In genomic region chr18:44826418-44827259, GRCh38 we compare ENCODE assay signal across 8 cellular contexts.
DNase-seq lines count a peak whose midpoint lies in the region; ATAC-seq and TF ChIP-seq lines count a peak whose summit lies in the region.

No MANE protein-coding gene starts in this region.

- no peak for TF ChIP-seq POLR2A in breast epithelium (IDR thresholded peaks at IDR 0.05)
- TF ChIP-seq POLR2A in suprapubic skin (IDR thresholded peaks at IDR 0.05): no peak

- TF ChIP-seq CTCF in AG09309 (IDR thresholded peaks at IDR 0.05; ENCODE audit: control insufficient read depth, insufficient read depth, low read depth, low read length, missing control alignments) (no peak), breast epithelium (IDR thresholded peaks at IDR 0.05) (no peak), suprapubic skin (IDR thresholded peaks at IDR 0.05) (no peak), BE2C (IDR thresholded peaks at IDR 0.05; ENCODE audit: low read depth, low read length) (no peak)

- H3K36me3 ChIP-seq in breast epithelium: no peaks in the 10 kb centered on the region
- H3K36me3 ChIP-seq in suprapubic skin: no peaks in the 10 kb centered on the region
- H3K36me3 ChIP-seq in BE2C: no peaks in the 10 kb centered on the region

- peak; percentile 68 for DNase-seq in AG09309 (ENCODE audit: low read depth)
- peak; percentile 67 for DNase-seq in NCI-H187 treated with DMSO at 0.1 percent for 48 hours (lab: John Stamatoyannopoulos, UW)
- peak; percentile 70 to 73 for DNase-seq in breast epithelium (ENCODE audit: low spot score in 2 of 2)
- peak; percentile 83 to 88 for DNase-seq in left colon
- DNase-seq in suprapubic skin (ENCODE audit: low spot score in 2 of 2): peak; percentile 73 to 83
- DNase-seq in BE2C: no peak

- 24% methylated on average over 5 of the region's 5 CpGs for WGBS in suprapubic skin

- no peaks in the 10 kb centered on the region for H3K27me3 ChIP-seq in breast epithelium
- no peaks in the 10 kb centered on the region for H3K27me3 ChIP-seq in suprapubic skin
- no peaks in the 10 kb centered on the region for H3K27me3 ChIP-seq in BE2C

- no peaks in the 10 kb centered on the region for H3K9me3 ChIP-seq in breast epithelium
- no peaks in the 10 kb centered on the region for H3K9me3 ChIP-seq in suprapubic skin
- H3K9me3 ChIP-seq in BE2C: no peaks in the 10 kb centered on the region

- H3K4me3 ChIP-seq in AG09309 (ENCODE audit: control insufficient read depth, low read depth, low read length): no peak overlapping the region
- peak overlapping the region in 1 of 3 donors; percentile 20 for H3K4me3 ChIP-seq in breast epithelium
- H3K4me3 ChIP-seq in suprapubic skin: no peak overlapping the region
- H3K4me3 ChIP-seq in BE2C (ENCODE audit: low read depth, low read length): no peak overlapping the region

- H3K4me1 ChIP-seq in breast epithelium (peaks cover 18 to 25% of the 10 kb centered on the region in 2 donors), suprapubic skin (peaks cover 23% of the 10 kb centered on the region), BE2C (no peaks in the 10 kb centered on the region)

- no peak for TF ChIP-seq EP300 in suprapubic skin (IDR thresholded peaks at IDR 0.05)

- intact Hi-C loops in breast epithelium (cut with DNase I; ENCODE audit: low total_unique reads): no loop called here
- intact Hi-C loops in left colon (cut with DNase I, micrococcal nuclease): no loop called here

- H3K27ac ChIP-seq in breast epithelium (peak overlapping the region; percentile 87 to 88), suprapubic skin (peak overlapping the region; percentile 80)

- ATAC-seq in left colon (peak; percentile 84), GM18519 (IDR thresholded peaks at IDR 0.05; ENCODE audit: low FRiP score, unreplicated experiment) (no peak), GM21526 (IDR thresholded peaks at IDR 0.05; ENCODE audit: low FRiP score, unreplicated experiment) (no peak)
